In the genomic region with DNA sequence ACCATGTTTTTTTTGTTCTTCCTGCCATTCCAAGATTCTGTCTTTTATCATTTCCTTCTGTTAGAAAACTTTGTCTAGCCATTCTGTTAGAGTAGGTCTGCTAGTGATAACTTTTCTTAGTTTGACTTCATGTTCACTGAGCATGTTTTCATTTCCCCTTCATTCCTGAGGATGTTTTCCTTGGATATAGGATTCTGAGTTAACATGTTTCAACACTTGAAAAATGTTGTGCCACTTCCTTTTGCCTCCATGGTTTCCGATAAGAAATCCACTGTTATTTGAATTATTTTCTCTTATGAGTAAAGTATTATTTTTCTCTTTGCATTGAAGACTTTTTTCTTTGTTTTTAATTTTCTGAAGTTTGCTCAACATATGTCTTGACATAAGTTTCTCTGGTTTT, we compare ENCODE assay signal across 19 cellular contexts.
"Had no signal": no experiment of that assay in that cellular context is flagged by ENCODE, and none has a peak within 500 bp of the region (broad histone marks: within the 10 kb centered on the region; RNA-seq: fewer than 3 reads in every experiment).

No MANE protein-coding gene starts in this region.

- H3K27ac Mint-ChIP-seq: naive thymus-derived CD4-positive, alpha-beta T cell; stimulated activated effector memory CD8-positive, alpha-beta T cell treated with anti-CD3 and anti-CD28 coated beads, Interleukin-12 subunit alpha, Interleukin-12 subunit beta, amount 100 ng/mL, for 72 hours had no signal

- H3K4me3 Mint-ChIP-seq: naive thymus-derived CD4-positive, alpha-beta T cell; stimulated activated effector memory CD8-positive, alpha-beta T cell treated with anti-CD3 and anti-CD28 coated beads, Interleukin-12 subunit alpha, Interleukin-12 subunit beta, amount 100 ng/mL, for 72 hours had no signal

- H3K4me3 ChIP-seq: esophagus squamous epithelium, heart left ventricle, ovary, smooth muscle cell, suprapubic skin had no signal

- H3K27me3 ChIP-seq: heart left ventricle, ovary, suprapubic skin had no signal

- ATAC-seq: heart left ventricle; naive thymus-derived CD4-positive, alpha-beta T cell; right cardiac atrium; stimulated activated effector memory CD8-positive, alpha-beta T cell treated with anti-CD3 and anti-CD28 coated beads, Interleukin-12 subunit alpha, Interleukin-12 subunit beta, amount 100 ng/mL, for 72 hours; stimulated activated naive CD8-positive, alpha-beta T cell treated with anti-CD3 and anti-CD28 coated beads, Interleukin-15, Interleukin-2, amounts not matched to agents 100 U/mL and 50 U/mL, for 24 hours had no signal

- H3K9me3 Mint-ChIP-seq: naive thymus-derived CD4-positive, alpha-beta T cell; stimulated activated effector memory CD8-positive, alpha-beta T cell treated with anti-CD3 and anti-CD28 coated beads, Interleukin-12 subunit alpha, Interleukin-12 subunit beta, amount 100 ng/mL, for 72 hours had no signal

- H3K4me1 Mint-ChIP-seq: stimulated activated effector memory CD8-positive, alpha-beta T cell treated with anti-CD3 and anti-CD28 coated beads, Interleukin-12 subunit alpha, Interleukin-12 subunit beta, amount 100 ng/mL, for 72 hours had no signal

- H3K36me3 Mint-ChIP-seq: naive thymus-derived CD4-positive, alpha-beta T cell; stimulated activated effector memory CD8-positive, alpha-beta T cell treated with anti-CD3 and anti-CD28 coated beads, Interleukin-12 subunit alpha, Interleukin-12 subunit beta, amount 100 ng/mL, for 72 hours had no signal

- FAIRE-seq: islet of Langerhans had no signal

- H3K27ac ChIP-seq: esophagus squamous epithelium, heart left ventricle, neutrophil, ovary, suprapubic skin had no signal

- H3K4me1 ChIP-seq: heart left ventricle, suprapubic skin had no signal

- DNase-seq: central memory CD4-positive, alpha-beta T cell; cortex of kidney; effector memory CD4-positive, alpha-beta T cell; esophagus squamous epithelium; foreskin melanocyte; heart left ventricle; hypothalamus; kidney glomerular epithelial cell; naive thymus-derived CD4-positive, alpha-beta T cell; ovary; right cardiac atrium; stimulated activated CD4-positive, alpha-beta T cell treated with anti-CD3 and anti-CD28 coated beads, Interleukin-4, amount 100 ng/mL, for 1 hour; stimulated activated CD8-positive, alpha-beta memory T cell treated with anti-CD3 and anti-CD28 coated beads, Interleukin-4, amount 100 ng/mL, for 48 hours; stimulated activated naive CD8-positive, alpha-beta T cell treated with anti-CD3 and anti-CD28 coated beads, Interleukin-15, Interleukin-2, amounts not matched to agents 100 U/mL and 50 U/mL, for 24 hours had no signal

- H3K9me3 ChIP-seq: neutrophil, ovary, suprapubic skin had no signal

- H3K36me3 ChIP-seq: esophagus squamous epithelium, heart left ventricle, neutrophil, ovary, suprapubic skin had no signal

- H3K4me2 ChIP-seq: smooth muscle cell had no signal
